ENCODE assay signal across 20 cellular contexts in genomic region chr14:104858811-104859426, GRCh38.
"Had no signal": no experiment of that assay in that cellular context is flagged by ENCODE, and none has a peak within 500 bp of the region (broad histone marks: within the 10 kb centered on the region; RNA-seq: fewer than 3 reads in every experiment).

No MANE protein-coding gene starts in this region.

- H3K36me3 ChIP-seq: colonic mucosa, gastrocnemius medialis, left lung, neural progenitor cell, prostate gland, right atrium auricular region, transverse colon had no signal

- H3K4me2 ChIP-seq: neural progenitor cell had no signal

- H2AFZ ChIP-seq: neural progenitor cell, parathyroid adenoma had no signal

- H3K27ac ChIP-seq: colonic mucosa, epithelial cell of prostate, gastrocnemius medialis, left lung, neural progenitor cell, parathyroid adenoma, prostate gland, right atrium auricular region, skin epidermis, transverse colon had no signal

- H3K9ac ChIP-seq: neural progenitor cell, parathyroid adenoma had no signal

- ATAC-seq: esophagus mucosa; gastrocnemius medialis; left lung; naive thymus-derived CD4-positive, alpha-beta T cell; stimulated activated naive B cell treated with anti-CD40 and anti-IgM and Interleukin-4, amounts not matched to agents 10 μg/mL and 1 μg/mL and 100 μg/mL, for 72 hours had no signal

- H3K27me3 ChIP-seq: colonic mucosa, right atrium auricular region had no signal

- DNase-seq: colonic mucosa; effector CD8-positive, alpha-beta T cell; endodermal cell; foreskin fibroblast; gastrocnemius medialis; left lung; mesenchymal stem cell; midbrain; stimulated activated CD4-positive, alpha-beta T cell treated with anti-CD3 and anti-CD28 coated beads, Interleukin-15, amount 100 ng/mL, for 24 hours; stimulated activated CD4-positive, alpha-beta T cell treated with anti-CD3 and anti-CD28 coated beads, Interleukin-2, amount 100 ng/mL, for 48 hours; stimulated activated naive B cell treated with anti-CD40 and anti-IgM and Interleukin-4, amounts not matched to agents 10 μg/mL and 1 μg/mL and 100 μg/mL, for 72 hours; transverse colon had no signal

- H3K4me3 ChIP-seq: colonic mucosa, gastrocnemius medialis, left lung, neural progenitor cell, prostate gland, right atrium auricular region, skin epidermis, transverse colon had no signal

- H3K4me1 ChIP-seq: colonic mucosa, gastrocnemius medialis, parathyroid adenoma, prostate gland had no signal

- H3K9me3 ChIP-seq: colonic mucosa, gastrocnemius medialis, left lung, prostate gland, right atrium auricular region, transverse colon had no signal
